ENCODE assay signal across 8 cellular contexts in the genomic region with DNA sequence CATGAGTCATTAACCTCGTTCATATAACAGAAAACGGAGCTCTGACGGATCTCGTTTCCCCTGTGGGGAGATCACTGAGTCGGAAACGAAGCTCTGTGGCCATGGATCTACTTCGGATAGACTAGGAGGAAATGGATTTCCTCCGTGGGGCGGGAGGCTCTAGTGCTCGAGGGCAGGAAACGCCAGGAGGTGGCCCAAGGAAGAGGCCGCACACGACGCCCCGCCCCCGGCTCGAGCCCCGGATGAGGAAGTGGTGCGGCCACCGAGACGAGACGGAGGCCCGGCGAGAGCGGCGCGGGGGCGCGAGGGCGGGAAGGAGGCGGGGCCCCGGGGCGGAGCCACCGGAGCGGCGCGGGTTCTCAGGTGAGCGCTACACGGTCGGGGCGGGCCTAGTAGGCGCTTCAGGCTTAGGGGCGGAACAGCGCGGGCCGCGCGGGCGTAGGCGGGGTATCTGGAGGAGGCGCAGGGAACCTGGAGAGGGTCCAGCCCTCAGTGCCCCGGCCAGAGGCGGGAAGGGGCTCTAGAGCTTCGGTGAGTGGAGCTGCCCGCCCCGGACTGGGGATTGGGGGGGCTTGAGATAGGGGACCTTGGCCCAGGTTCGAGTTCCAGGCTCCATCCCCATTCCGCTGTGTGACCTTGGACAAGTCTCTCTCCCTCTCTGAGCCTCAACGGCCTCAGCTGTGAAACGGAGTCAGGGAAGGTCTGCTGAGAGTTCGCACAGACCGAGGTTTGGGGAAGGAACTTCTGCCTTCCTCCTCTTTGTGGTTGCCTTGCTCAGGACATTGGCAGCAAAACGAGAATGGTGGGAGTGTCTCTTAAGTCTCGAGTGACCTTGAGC. TPM values are rescaled to one million over a fixed set of nuclear protein-coding genes. Genes with fewer than 3 reads are reported as not detected.
DNase-seq lines count a peak whose midpoint lies in the region; ATAC-seq and TF ChIP-seq lines count a peak whose summit lies in the region.

A gene (plus strand): TSS at position 386 of the 838 bp plus-strand sequence. CDS start 903 bp downstream, outside the sequence.

- peaks cover 40% of the 10 kb centered on the region for H3K4me1 Mint-ChIP-seq in activated T-cell treated with anti-CD3 and anti-CD28 coated beads, Interleukin-2, amount 50 U/mL, for 4 hours (ENCODE audit: low read depth)

- WGBS in esophagus, 2 donors, result 0 to 2% methylated on average over 61 to 64 of the region's 64 CpGs

- in situ Hi-C loops in Panc1 (cut with HindIII; ENCODE audit: low pct_unique_long_range_greater_than_20kb, low sequenced_read_pairs), result no loop called here

- H3K4me3 ChIP-seq in KMS-11 (IDR thresholded peaks at IDR 0.05; ENCODE audit: insufficient read depth, low read depth, low read length) (peak within 1 kb of the TSS; percentile 57), Panc1 (ENCODE audit: low read depth in 2 of 2, low read length in 2 of 2) (peak within 1 kb of the TSS; percentile 84 to 91), esophagus (ENCODE audit: low read depth in 1 of 2, low read length in 2 of 2) (peak within 1 kb of the TSS; percentile 68 to 73), mucosa of stomach (ENCODE audit: low read length) (peak within 1 kb of the TSS; percentile 91)

- H3K9ac ChIP-seq in KMS-11 (peak within 1 kb of the TSS; percentile 57), mucosa of stomach (ENCODE audit: low read length) (peak within 1 kb of the TSS; percentile 82)

- ATAC-seq in GM21717 (IDR thresholded peaks at IDR 0.05; ENCODE audit: unreplicated experiment) (peak; percentile 57), Panc1 (peak; percentile 90)
- ATAC-seq in activated T-cell treated with anti-CD3 and anti-CD28 coated beads, Interleukin-2, amount 50 U/mL, for 4 hours, result peak; percentile 80 to 81

- POLR2A ChIA-PET in Panc1 (lab: Charles Lee), result no interaction called here

- BruUV-seq in Panc1 (replicated peaks; lab: Mats Ljungman, UMichigan), result no TSS peak

- H3K27me3 ChIP-seq in KMS-11 (ENCODE audit: insufficient read depth, low read depth) (no peaks in the 10 kb centered on the region), Panc1 (ENCODE audit: control insufficient read depth, insufficient read depth, low read length) (no peaks in the 10 kb centered on the region), esophagus (ENCODE audit: control insufficient read depth in 1 of 2, insufficient read depth in 2 of 2, low read length in 2 of 2) (no peaks in the 10 kb centered on the region), mucosa of stomach (ENCODE audit: control insufficient read depth, insufficient read depth, low read length) (no peaks in the 10 kb centered on the region)

- DNase-seq in DMS153 treated with DMSO at 0.1 percent for 48 hours (lab: John Stamatoyannopoulos, UW; ENCODE audit: unreplicated experiment) (peak; percentile 92), Panc1 (ENCODE audit: low read depth, low spot score) (no peak)
- DNase-seq in activated T-cell treated with anti-CD3 and anti-CD28 coated beads, Interleukin-2, amount 50 U/mL, for 4 hours, result peak; percentile 95
- DNase-seq in stimulated activated CD8-positive, alpha-beta memory T cell treated with anti-CD3 and anti-CD28 coated beads, Interleukin-7, amount 100 ng/mL, for 1 hour (ENCODE audit: low read depth in 2 of 2), result peak; percentile 92 to 93

- no peaks in the 10 kb centered on the region for H3K36me3 ChIP-seq in KMS-11 (ENCODE audit: insufficient read depth)
- peaks cover 10% of the 10 kb centered on the region; the same call in 1 of the 2 replicates for H3K36me3 ChIP-seq in Panc1 (ENCODE audit: control insufficient read depth, insufficient read depth, low read length)
- peaks cover 0 to 2% of the 10 kb centered on the region in 2 donors for H3K36me3 ChIP-seq in esophagus (ENCODE audit: control insufficient read depth in 2 of 2, insufficient read depth in 2 of 2, low read length in 1 of 2)
- no peaks in the 10 kb centered on the region for H3K36me3 ChIP-seq in mucosa of stomach (ENCODE audit: control insufficient read depth, insufficient read depth, low read length)

- intact Hi-C loops in Panc1 (cut with micrococcal nuclease; ENCODE audit: unreplicated experiment), result no loop called here

- peaks cover 3% of the 10 kb centered on the region for H3K36me3 Mint-ChIP-seq in activated T-cell treated with anti-CD3 and anti-CD28 coated beads, Interleukin-2, amount 50 U/mL, for 4 hours (ENCODE audit: insufficient read depth)

- H3K9me3 Mint-ChIP-seq in activated T-cell treated with anti-CD3 and anti-CD28 coated beads, Interleukin-2, amount 50 U/mL, for 4 hours, result no peaks in the 10 kb centered on the region

- H3K4me1 ChIP-seq in KMS-11 (ENCODE audit: low read depth, poor library complexity, severe bottlenecking) (peaks cover 17% of the 10 kb centered on the region), Panc1 (ENCODE audit: control insufficient read depth, insufficient read depth, low read length) (peaks cover 20% of the 10 kb centered on the region), esophagus (ENCODE audit: control insufficient read depth in 2 of 2, insufficient read depth in 2 of 2, low read length in 1 of 2) (peaks cover 0 to 4% of the 10 kb centered on the region in 2 donors), mucosa of stomach (ENCODE audit: control insufficient read depth, insufficient read depth, low read length) (peaks cover 40% of the 10 kb centered on the region)

- peak within 1 kb of the TSS; percentile 93 for H3K4me2 ChIP-seq in KMS-11

- H3K9me3 ChIP-seq in Panc1 (ENCODE audit: control insufficient read depth, insufficient read depth, low read depth, low read length), result no peaks in the 10 kb centered on the region
- no peaks in the 10 kb centered on the region for H3K9me3 ChIP-seq in esophagus (ENCODE audit: control insufficient read depth in 2 of 2, insufficient read depth in 1 of 2, low read depth in 1 of 2, low read length in 1 of 2)
- H3K9me3 ChIP-seq in mucosa of stomach (ENCODE audit: control insufficient read depth, low read length), result no peaks in the 10 kb centered on the region

- peak within 1 kb of the TSS; percentile 60; the same call in 1 of the 2 replicates for H3K27ac ChIP-seq in KMS-11
- H3K27ac ChIP-seq in Panc1 (ENCODE audit: low read length), result peak within 1 kb of the TSS; percentile 97
- peak within 1 kb of the TSS; percentile 94 to 98 for H3K27ac ChIP-seq in esophagus (ENCODE audit: low read depth in 2 of 2, low read length in 1 of 2)

- H2AFZ ChIP-seq in KMS-11 (ENCODE audit: low read depth), result peak within 1 kb of the TSS; percentile 86

- CTCF ChIA-PET in Panc1 (lab: Charles Lee), result no interaction called here

- H4K20me1 ChIP-seq in KMS-11 (ENCODE audit: insufficient read depth), result no peaks in the 10 kb centered on the region

- peak within 1 kb of the TSS; percentile 90 for H3K4me3 Mint-ChIP-seq in activated T-cell treated with anti-CD3 and anti-CD28 coated beads, Interleukin-2, amount 50 U/mL, for 4 hours

- peaks cover 8% of the 10 kb centered on the region for H3K79me2 ChIP-seq in KMS-11 (ENCODE audit: insufficient read depth, low read depth)

- no peak for TF ChIP-seq CTCF in KMS-11 (conservative IDR thresholded peaks at IDR 0.05; ENCODE audit: low read depth, low read length)
- TF ChIP-seq CTCF in Panc1 (IDR thresholded peaks at IDR 0.05), result no peak

- H3K27me3 Mint-ChIP-seq in activated T-cell treated with anti-CD3 and anti-CD28 coated beads, Interleukin-2, amount 50 U/mL, for 4 hours (ENCODE audit: low read depth), result no peaks in the 10 kb centered on the region

RNA-seq across cellular contexts. Expression of the gene that starts here (rescaled TPM):
- 20.2 TPM for total RNA-seq in Panc1 (2021; ENCODE audit: unreplicated experiment)
- polyA plus RNA-seq in Panc1 (2012; ENCODE audit: insufficient read length), result 8.0 TPM
- 10 to 100 TPM; 26.2 to 27.4 (median 27.0) TPM for total RNA-seq in activated T-cell treated with anti-CD3 and anti-CD28 coated beads, Interleukin-2, amount 50 U/mL, for 4 hours
- 10 to 100 TPM in 1 of 2 donors, 1 to 10 TPM in 1; 6.5 to 10.8 TPM for polyA plus RNA-seq in esophagus
